10 cellular contexts compared by ENCODE assay signal in genomic region chr1:66370462-66370907, GRCh38.
DNase-seq lines count a peak whose midpoint lies in the region; ATAC-seq and TF ChIP-seq lines count a peak whose summit lies in the region.
"Had no signal": no experiment of that assay in that cellular context is flagged by ENCODE, and none has a peak within 500 bp of the region (broad histone marks: within the 10 kb centered on the region; RNA-seq: fewer than 3 reads in every experiment).

No MANE protein-coding gene starts in this region.

- no peaks in the 10 kb centered on the region for H3K27me3 Mint-ChIP-seq in effector memory CD8-positive, alpha-beta T cell

- H3K36me3 Mint-ChIP-seq in effector memory CD8-positive, alpha-beta T cell (ENCODE audit: insufficient read depth), result peaks cover 94% of the 10 kb centered on the region

- peak; percentile 32 for DNase-seq in stimulated activated CD4-positive, alpha-beta T cell treated with anti-CD3 and anti-CD28 coated beads, Interleukin-15, amount 100 ng/mL, for 24 hours
- no peak for DNase-seq in stimulated activated CD4-positive, alpha-beta T cell treated with anti-CD3 and anti-CD28 coated beads, Interleukin-4, amount 100 ng/mL, for 4 hours
- DNase-seq in HL-60 (ENCODE audit: low read depth in 1 of 2, low spot score in 1 of 2), result no peak
- no peak for DNase-seq in effector memory CD8-positive, alpha-beta T cell
- no peak for DNase-seq in AG08395 (ENCODE audit: low spot score)
- DNase-seq in OCI-M2 (lab: John Stamatoyannopoulos, UW; ENCODE audit: unreplicated experiment), result no peak
- DNase-seq in Ammon's horn (ENCODE audit: low spot score), result no peak
- DNase-seq: amygdala, NCI-H2171 treated with DMSO at 0.1 percent for 48 hours had no signal

- no peak for TF ChIP-seq CTCF in HL-60 (IDR thresholded peaks at IDR 0.05; ENCODE audit: insufficient read depth, low read length)

- no peaks in the 10 kb centered on the region for H3K27me3 ChIP-seq in HL-60 (ENCODE audit: insufficient read depth, poor library complexity, severe bottlenecking)

- no peak for ATAC-seq in effector memory CD8-positive, alpha-beta T cell (replicated peaks)
- ATAC-seq in GM18502 (IDR thresholded peaks at IDR 0.05; ENCODE audit: poor library complexity, unreplicated experiment), result no peak

- H3K4me1 Mint-ChIP-seq in effector memory CD8-positive, alpha-beta T cell (ENCODE audit: low read depth in 2 of 2), result peaks cover 50 to 55% of the 10 kb centered on the region in 2 donors

- no peak overlapping the region for H3K4me3 ChIP-seq in HL-60 (replicated peaks; ENCODE audit: insufficient read depth, low read length)

- peak overlapping the region; percentile 51 for H3K27ac ChIP-seq in HL-60 (replicated peaks)

- H3K4me3 Mint-ChIP-seq in effector memory CD8-positive, alpha-beta T cell, result peak overlapping the region; percentile 5 to 34

- peak overlapping the region; percentile 76 to 95 for H3K27ac Mint-ChIP-seq in effector memory CD8-positive, alpha-beta T cell

- H3K9me3 Mint-ChIP-seq in effector memory CD8-positive, alpha-beta T cell, result no peaks in the 10 kb centered on the region
